10 cellular contexts compared by ENCODE assay signal in the genomic region with DNA sequence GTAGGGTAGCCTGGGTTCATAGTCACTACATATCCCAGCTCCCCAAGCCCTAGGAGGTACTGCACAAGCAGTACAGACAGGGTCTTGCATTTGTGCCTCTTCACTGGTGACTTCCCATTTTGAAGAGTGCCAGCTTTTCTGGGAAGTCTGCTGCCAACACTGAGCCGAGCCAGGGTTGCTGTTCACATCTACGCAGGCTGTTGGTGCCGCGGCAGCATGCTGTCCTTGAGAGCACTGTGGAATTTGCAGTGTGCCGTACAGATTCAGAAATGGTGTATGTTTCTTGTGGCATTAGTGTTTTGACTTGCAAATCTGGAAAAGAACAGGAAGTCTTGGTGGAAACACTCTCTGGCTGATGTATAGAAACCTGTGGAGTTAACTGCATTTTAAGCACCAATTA.
A peak's percentile ranks its signal among the peaks of the same experiment; 100 is the strongest.
DNase-seq lines count a peak whose midpoint lies in the region; ATAC-seq and TF ChIP-seq lines count a peak whose summit lies in the region.
"Had no signal": no experiment of that assay in that cellular context is flagged by ENCODE, and none has a peak within 500 bp of the region (broad histone marks: within the 10 kb centered on the region; RNA-seq: fewer than 3 reads in every experiment).

No MANE protein-coding gene starts in this region.

- H3K27me3 ChIP-seq in psoas muscle (ENCODE audit: insufficient read depth in 3 of 3, low read length in 2 of 3) (no peaks in the 10 kb centered on the region), breast epithelium (no peaks in the 10 kb centered on the region)
- H3K27me3 ChIP-seq: tibial nerve had no signal

- WGBS in psoas muscle, 3 donors = 17 to 35% (median 22%) methylated on average over 5 of the region's 5 CpGs

- TF ChIP-seq CTCF in psoas muscle (IDR thresholded peaks at IDR 0.05) = no peak
- no peak for TF ChIP-seq CTCF in breast epithelium (IDR thresholded peaks at IDR 0.05)

- H3K9me3 ChIP-seq in psoas muscle (no peaks in the 10 kb centered on the region), breast epithelium (no peaks in the 10 kb centered on the region)
- H3K9me3 ChIP-seq: tibial nerve had no signal

- peak overlapping the region; percentile 62 for H3K27ac ChIP-seq in psoas muscle
- H3K27ac ChIP-seq in breast epithelium = no peak overlapping the region
- H3K27ac ChIP-seq: coronary artery had no signal

- H3K4me1 ChIP-seq in psoas muscle = peaks cover 49% of the 10 kb centered on the region
- H3K4me1 ChIP-seq in breast epithelium = no peaks in the 10 kb centered on the region

- H3K4me3 ChIP-seq in psoas muscle (peak overlapping the region; percentile 0), breast epithelium (no peak overlapping the region)
- H3K4me3 ChIP-seq: coronary artery, tibial nerve had no signal

- TF ChIP-seq POLR2A in breast epithelium (IDR thresholded peaks at IDR 0.05) = no peak

- DNase-seq in NCI-H446 (lab: John Stamatoyannopoulos, UW) (peak; percentile 26 to 77), germinal center (ENCODE audit: low spot score) (peak; percentile 38), psoas muscle (peak; percentile 30 to 61), NCI-H510A (lab: John Stamatoyannopoulos, UW) (no peak), breast epithelium (ENCODE audit: low spot score in 2 of 2) (no peak), NOMO-1 treated with DMSO at 0.1 percent for 48 hours (lab: John Stamatoyannopoulos, UW; ENCODE audit: unreplicated experiment) (no peak)

- intact Hi-C loops in psoas muscle (cut with DNase I) = no loop called here
- intact Hi-C loops in breast epithelium (cut with DNase I; ENCODE audit: low total_unique reads) = no loop called here

- H3K36me3 ChIP-seq in psoas muscle (ENCODE audit: insufficient read depth in 1 of 2, low read depth in 1 of 2) (no peaks in the 10 kb centered on the region), breast epithelium (no peaks in the 10 kb centered on the region)
- H3K36me3 ChIP-seq: tibial nerve had no signal

- ATAC-seq in GM18909 (IDR thresholded peaks at IDR 0.05; ENCODE audit: poor library complexity, unreplicated experiment) = peak; percentile 44
- peak; percentile 75 to 83 (median 80) for ATAC-seq in psoas muscle
- ATAC-seq in HG03135 (IDR thresholded peaks at IDR 0.05; ENCODE audit: unreplicated experiment) = no peak

Comparison
In these comparisons a context has a peak if more than half of its experiments do, and no peak if none do; other contexts are left out.
1. DNase-seq: peak in NCI-H446 (2 of 2), germinal center (single experiment) and psoas muscle (2 of 2); none in NCI-H510A (single experiment), breast epithelium (0 of 2) and NOMO-1 treated with DMSO at 0.1 percent for 48 hours (single experiment).